In the genomic region with DNA sequence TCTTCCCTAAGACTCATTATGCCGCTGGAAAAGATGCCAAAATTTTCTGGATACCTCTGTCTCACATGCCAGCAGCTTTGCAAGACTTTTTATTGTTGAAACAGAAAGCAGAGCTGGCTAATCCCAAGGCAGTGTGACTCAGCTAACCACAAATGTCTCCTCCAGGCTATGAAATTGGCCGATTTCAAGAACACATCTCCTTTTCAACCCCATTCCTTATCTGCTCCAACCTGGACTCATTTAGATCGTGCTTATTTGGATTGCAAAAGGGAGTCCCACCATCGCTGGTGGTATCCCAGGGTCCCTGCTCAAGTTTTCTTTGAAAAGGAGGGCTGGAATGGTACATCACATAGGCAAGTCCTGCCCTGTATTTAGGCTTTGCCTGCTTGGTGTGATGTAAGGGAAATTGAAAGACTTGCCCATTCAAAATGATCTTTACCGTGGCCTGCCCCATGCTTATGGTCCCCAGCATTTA, we compare ENCODE assay signal across 8 cellular contexts. TPM values are rescaled to one million over a fixed set of nuclear protein-coding genes. Genes with fewer than 3 reads are reported as not detected.
DNase-seq lines count a peak whose midpoint lies in the region; ATAC-seq and TF ChIP-seq lines count a peak whose summit lies in the region.

No MANE protein-coding gene starts in this region.

- TF ChIP-seq RAD21 in Ishikawa (IDR thresholded peaks at IDR 0.05; ENCODE audit: low read depth): no peak

- H3K4me3 Mint-ChIP-seq in activated T-helper 17 cell treated with anti-CD3 and anti-CD28 coated beads, Interleukin-2, amount 50 U/mL, for 72 hours: peak overlapping the region; percentile 37

- H3K27ac Mint-ChIP-seq in activated T-helper 17 cell treated with anti-CD3 and anti-CD28 coated beads, Interleukin-2, amount 50 U/mL, for 72 hours: no peak overlapping the region

- H3K4me1 Mint-ChIP-seq in activated T-helper 17 cell treated with anti-CD3 and anti-CD28 coated beads, Interleukin-2, amount 50 U/mL, for 72 hours: peaks cover 11% of the 10 kb centered on the region

- DNase-seq in ELR (ENCODE audit: low read depth) (peak; percentile 92), medulla oblongata (ENCODE audit: extremely low spot score) (peak; percentile 28), posterior cingulate gyrus (no peak)
- no peak for DNase-seq in activated CD4-positive, CD25-positive, alpha-beta regulatory T cell (lab: John Stamatoyannopoulos, UW)
- DNase-seq in central memory CD4-positive, alpha-beta T cell: no peak

- peaks cover 7% of the 10 kb centered on the region for H3K27me3 Mint-ChIP-seq in activated T-helper 17 cell treated with anti-CD3 and anti-CD28 coated beads, Interleukin-2, amount 50 U/mL, for 72 hours

- TF ChIP-seq EP300 in Ishikawa (IDR thresholded peaks at IDR 0.05; ENCODE audit: borderline replicate concordance): no peak

- no peaks in the 10 kb centered on the region for H3K36me3 Mint-ChIP-seq in activated T-helper 17 cell treated with anti-CD3 and anti-CD28 coated beads, Interleukin-2, amount 50 U/mL, for 72 hours (ENCODE audit: low read depth)

- intact Hi-C loops in posterior cingulate gyrus (cut with DNase I): no loop called here

- H3K9me3 Mint-ChIP-seq in activated T-helper 17 cell treated with anti-CD3 and anti-CD28 coated beads, Interleukin-2, amount 50 U/mL, for 72 hours: no peaks in the 10 kb centered on the region

- ATAC-seq in activated T-helper 17 cell treated with anti-CD3 and anti-CD28 coated beads, Interleukin-2, amount 50 U/mL, for 72 hours (replicated peaks): peak; percentile 86
- no peak for ATAC-seq in GM21367 (IDR thresholded peaks at IDR 0.05; ENCODE audit: unreplicated experiment)

TF ChIP-seq in Ishikawa, 13 proteins besides CTCF, POLR2A, EP300 and RAD21:
- TF ChIP-seq NFIC (IDR thresholded peaks at IDR 0.05) (peak; percentile 29; the same call in 1 of the 2 replicates), TAF1 (IDR thresholded peaks at IDR 0.05; ENCODE audit: low read depth) (no peak), USF1 (IDR thresholded peaks at IDR 0.05) (no peak), TEAD4 (IDR thresholded peaks at IDR 0.05) (peak; percentile 11; the same call in 1 of the 2 replicates), REST (IDR thresholded peaks at IDR 0.05; ENCODE audit: low read depth) (no peak)

RNA-seq across cellular contexts. Expression of gene DHRS9, which starts 26.3 kb away (rescaled TPM):
- total RNA-seq in activated T-helper 17 cell treated with anti-CD3 and anti-CD28 coated beads, Interleukin-2, amount 50 U/mL, for 72 hours: 1 to 10 TPM in 1 of 2 donors, under 1 TPM in 1; 0.71 to 1.5 TPM

Comparison
In these comparisons a context has a peak if more than half of its experiments do, and no peak if none do; other contexts are left out.
1. DNase-seq: peak in ELR (single experiment) and medulla oblongata (single experiment); none in posterior cingulate gyrus (0 of 10), activated CD4-positive, CD25-positive, alpha-beta regulatory T cell (0 of 4) and central memory CD4-positive, alpha-beta T cell (single experiment).